ENCODE assay signal across 1 cellular context in the genomic region with DNA sequence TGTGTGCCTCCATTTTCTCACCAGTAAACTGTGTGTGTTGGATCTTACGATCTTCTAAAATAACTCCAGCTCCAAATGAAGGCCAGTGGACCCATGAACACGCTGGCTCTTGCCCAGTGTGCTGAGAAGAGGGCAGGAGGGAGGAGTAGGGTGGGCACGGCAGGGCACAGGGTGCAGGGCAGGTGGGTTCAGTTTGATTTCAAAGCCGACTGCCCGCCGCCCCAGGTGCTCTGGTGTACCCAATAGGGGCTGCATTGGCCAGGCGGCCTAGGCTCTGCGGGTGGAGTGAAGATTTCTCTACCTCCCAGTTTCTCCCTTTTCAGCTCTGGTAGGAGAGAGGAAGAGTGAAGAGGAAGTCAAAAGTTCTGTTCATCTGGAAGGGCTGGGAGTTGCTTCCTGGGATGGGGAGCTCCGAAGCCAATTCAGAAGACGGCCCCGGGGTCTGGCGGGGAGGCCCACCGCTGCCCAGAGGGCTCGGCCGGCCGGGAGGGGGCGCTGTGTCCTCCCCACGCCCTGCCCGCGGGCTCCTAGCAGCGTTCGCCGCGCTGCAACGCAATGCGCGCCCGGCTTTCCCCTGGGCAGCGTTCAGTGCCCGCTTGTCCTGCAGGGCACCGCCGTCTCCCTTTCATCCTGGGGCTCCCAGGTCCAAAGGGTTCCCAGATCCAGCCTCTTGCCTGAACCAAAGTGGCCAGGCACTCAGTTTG.
TF ChIP-seq lines count a peak whose summit lies in the region.

No MANE protein-coding gene starts in this region.

TF ChIP-seq in HepG2, 621 proteins besides CTCF, POLR2A, EP300 and RAD21 (continued from another document and continues in another):
- TF ChIP-seq, protein P1, sequence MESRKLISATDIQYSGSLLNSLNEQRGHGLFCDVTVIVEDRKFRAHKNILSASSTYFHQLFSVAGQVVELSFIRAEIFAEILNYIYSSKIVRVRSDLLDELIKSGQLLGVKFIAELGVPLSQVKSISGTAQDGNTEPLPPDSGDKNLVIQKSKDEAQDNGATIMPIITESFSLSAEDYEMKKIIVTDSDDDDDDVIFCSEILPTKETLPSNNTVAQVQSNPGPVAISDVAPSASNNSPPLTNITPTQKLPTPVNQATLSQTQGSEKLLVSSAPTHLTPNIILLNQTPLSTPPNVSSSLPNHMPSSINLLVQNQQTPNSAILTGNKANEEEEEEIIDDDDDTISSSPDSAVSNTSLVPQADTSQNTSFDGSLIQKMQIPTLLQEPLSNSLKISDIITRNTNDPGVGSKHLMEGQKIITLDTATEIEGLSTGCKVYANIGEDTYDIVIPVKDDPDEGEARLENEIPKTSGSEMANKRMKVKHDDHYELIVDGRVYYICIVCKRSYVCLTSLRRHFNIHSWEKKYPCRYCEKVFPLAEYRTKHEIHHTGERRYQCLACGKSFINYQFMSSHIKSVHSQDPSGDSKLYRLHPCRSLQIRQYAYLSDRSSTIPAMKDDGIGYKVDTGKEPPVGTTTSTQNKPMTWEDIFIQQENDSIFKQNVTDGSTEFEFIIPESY (CRISPR knock-in tag; IDR thresholded peaks at IDR 0.05): peak; percentile 76; the same call in 1 of the 2 replicates
- TF ChIP-seq FOSL1 (CRISPR knock-in tag; IDR thresholded peaks at IDR 0.05; ENCODE audit: borderline replicate concordance) (no peak), ZNF460 (CRISPR knock-in tag; IDR thresholded peaks at IDR 0.05; ENCODE audit: borderline replicate concordance) (no peak), TOE1 (CRISPR knock-in tag; IDR thresholded peaks at IDR 0.05) (no peak), ZFP1 (CRISPR knock-in tag; IDR thresholded peaks at IDR 0.05) (no peak), KLF13 (CRISPR knock-in tag; IDR thresholded peaks at IDR 0.05) (no peak), DNMT1 (CRISPR knock-in tag; IDR thresholded peaks at IDR 0.05) (no peak), ZNF564 (CRISPR knock-in tag; IDR thresholded peaks at IDR 0.05) (0 out of 2 replicates have a peak, but pooled peaks have one; percentile 43), ZNF773 (CRISPR knock-in tag; IDR thresholded peaks at IDR 0.05; ENCODE audit: borderline replicate concordance) (no peak), SP140L (CRISPR knock-in tag; IDR thresholded peaks at IDR 0.05; ENCODE audit: borderline replicate concordance) (no peak), ZNF501 (CRISPR knock-in tag; IDR thresholded peaks at IDR 0.05) (0 out of 2 replicates have a peak, but pooled peaks have one; percentile 8), STAG1 (CRISPR knock-in tag; IDR thresholded peaks at IDR 0.05) (0 out of 2 replicates have a peak, but pooled peaks have one; percentile 5), ZNF329 (CRISPR knock-in tag; IDR thresholded peaks at IDR 0.05; ENCODE audit: low read depth) (no peak), SMARCC2 (IDR thresholded peaks at IDR 0.05) (no peak), HOXA7 (CRISPR knock-in tag; IDR thresholded peaks at IDR 0.05) (no peak), ZNF572 (CRISPR knock-in tag; IDR thresholded peaks at IDR 0.05) (no peak), KLF6 (CRISPR knock-in tag; IDR thresholded peaks at IDR 0.05) (no peak), WIZ (CRISPR knock-in tag; IDR thresholded peaks at IDR 0.05) (no peak), NFE2 (CRISPR knock-in tag; IDR thresholded peaks at IDR 0.05) (no peak), GABPB1 (CRISPR knock-in tag; IDR thresholded peaks at IDR 0.05) (peak; percentile 29; the same call in 1 of the 2 replicates), CCDC6 (CRISPR knock-in tag; IDR thresholded peaks at IDR 0.05) (no peak), ZNF766 (CRISPR knock-in tag; IDR thresholded peaks at IDR 0.05; ENCODE audit: borderline replicate concordance) (no peak), ZSCAN30 (CRISPR knock-in tag; IDR thresholded peaks at IDR 0.05) (no peak), HOXA5 (CRISPR knock-in tag; IDR thresholded peaks at IDR 0.05) (no peak), MIER3 (CRISPR knock-in tag; IDR thresholded peaks at IDR 0.05; ENCODE audit: borderline replicate concordance) (no peak), KAT7 (CRISPR knock-in tag; IDR thresholded peaks at IDR 0.05; ENCODE audit: borderline replicate concordance) (no peak), ADNP (CRISPR knock-in tag; IDR thresholded peaks at IDR 0.05) (no peak), ZSCAN21 (CRISPR knock-in tag; IDR thresholded peaks at IDR 0.05; ENCODE audit: borderline replicate concordance) (no peak), DPF2 (CRISPR knock-in tag; IDR thresholded peaks at IDR 0.05; ENCODE audit: borderline replicate concordance, low read depth) (no peak), ZNF616 (CRISPR knock-in tag; IDR thresholded peaks at IDR 0.05; ENCODE audit: low read depth) (no peak)
- TF ChIP-seq, protein P2, sequence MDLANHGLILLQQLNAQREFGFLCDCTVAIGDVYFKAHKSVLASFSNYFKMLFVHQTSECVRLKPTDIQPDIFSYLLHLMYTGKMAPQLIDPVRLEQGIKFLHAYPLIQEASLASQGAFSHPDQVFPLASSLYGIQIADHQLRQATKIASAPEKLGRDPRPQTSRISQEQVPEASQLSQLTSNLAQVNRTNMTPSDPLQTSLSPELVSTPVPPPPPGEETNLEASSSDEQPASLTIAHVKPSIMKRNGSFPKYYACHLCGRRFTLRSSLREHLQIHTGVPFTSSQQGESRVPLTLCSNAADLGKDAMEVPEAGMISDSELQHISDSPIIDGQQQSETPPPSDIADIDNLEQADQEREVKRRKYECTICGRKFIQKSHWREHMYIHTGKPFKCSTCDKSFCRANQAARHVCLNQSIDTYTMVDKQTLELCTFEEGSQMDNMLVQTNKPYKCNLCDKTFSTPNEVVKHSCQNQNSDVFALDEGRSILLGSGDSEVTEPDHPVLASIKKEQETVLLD (CRISPR knock-in tag; IDR thresholded peaks at IDR 0.05; ENCODE audit: low read depth): no peak
- TF ChIP-seq, protein P3, sequence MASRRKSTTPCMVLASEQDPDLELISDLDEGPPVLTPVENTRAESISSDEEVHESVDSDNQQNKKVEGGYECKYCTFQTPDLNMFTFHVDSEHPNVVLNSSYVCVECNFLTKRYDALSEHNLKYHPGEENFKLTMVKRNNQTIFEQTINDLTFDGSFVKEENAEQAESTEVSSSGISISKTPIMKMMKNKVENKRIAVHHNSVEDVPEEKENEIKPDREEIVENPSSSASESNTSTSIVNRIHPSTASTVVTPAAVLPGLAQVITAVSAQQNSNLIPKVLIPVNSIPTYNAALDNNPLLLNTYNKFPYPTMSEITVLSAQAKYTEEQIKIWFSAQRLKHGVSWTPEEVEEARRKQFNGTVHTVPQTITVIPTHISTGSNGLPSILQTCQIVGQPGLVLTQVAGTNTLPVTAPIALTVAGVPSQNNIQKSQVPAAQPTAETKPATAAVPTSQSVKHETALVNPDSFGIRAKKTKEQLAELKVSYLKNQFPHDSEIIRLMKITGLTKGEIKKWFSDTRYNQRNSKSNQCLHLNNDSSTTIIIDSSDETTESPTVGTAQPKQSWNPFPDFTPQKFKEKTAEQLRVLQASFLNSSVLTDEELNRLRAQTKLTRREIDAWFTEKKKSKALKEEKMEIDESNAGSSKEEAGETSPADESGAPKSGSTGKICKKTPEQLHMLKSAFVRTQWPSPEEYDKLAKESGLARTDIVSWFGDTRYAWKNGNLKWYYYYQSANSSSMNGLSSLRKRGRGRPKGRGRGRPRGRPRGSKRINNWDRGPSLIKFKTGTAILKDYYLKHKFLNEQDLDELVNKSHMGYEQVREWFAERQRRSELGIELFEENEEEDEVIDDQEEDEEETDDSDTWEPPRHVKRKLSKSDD (CRISPR knock-in tag; IDR thresholded peaks at IDR 0.05; ENCODE audit: low read depth): no peak
- TF ChIP-seq, protein P4, sequence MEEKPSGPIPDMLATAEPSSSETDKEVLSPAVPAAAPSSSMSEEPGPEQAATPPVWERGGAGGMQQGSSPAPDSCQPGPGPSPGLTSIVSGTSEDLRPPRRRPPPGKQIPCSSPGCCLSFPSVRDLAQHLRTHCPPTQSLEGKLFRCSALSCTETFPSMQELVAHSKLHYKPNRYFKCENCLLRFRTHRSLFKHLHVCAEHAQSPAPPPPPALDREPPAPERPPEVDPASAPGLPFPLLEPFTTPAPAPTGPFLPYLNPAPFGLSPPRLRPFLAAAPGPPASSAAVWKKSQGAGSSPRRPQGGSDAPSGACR (CRISPR knock-in tag; IDR thresholded peaks at IDR 0.05): no peak
- TF ChIP-seq, protein P5, sequence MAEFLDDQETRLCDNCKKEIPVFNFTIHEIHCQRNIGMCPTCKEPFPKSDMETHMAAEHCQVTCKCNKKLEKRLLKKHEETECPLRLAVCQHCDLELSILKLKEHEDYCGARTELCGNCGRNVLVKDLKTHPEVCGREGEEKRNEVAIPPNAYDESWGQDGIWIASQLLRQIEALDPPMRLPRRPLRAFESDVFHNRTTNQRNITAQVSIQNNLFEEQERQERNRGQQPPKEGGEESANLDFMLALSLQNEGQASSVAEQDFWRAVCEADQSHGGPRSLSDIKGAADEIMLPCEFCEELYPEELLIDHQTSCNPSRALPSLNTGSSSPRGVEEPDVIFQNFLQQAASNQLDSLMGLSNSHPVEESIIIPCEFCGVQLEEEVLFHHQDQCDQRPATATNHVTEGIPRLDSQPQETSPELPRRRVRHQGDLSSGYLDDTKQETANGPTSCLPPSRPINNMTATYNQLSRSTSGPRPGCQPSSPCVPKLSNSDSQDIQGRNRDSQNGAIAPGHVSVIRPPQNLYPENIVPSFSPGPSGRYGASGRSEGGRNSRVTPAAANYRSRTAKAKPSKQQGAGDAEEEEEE (CRISPR knock-in tag; IDR thresholded peaks at IDR 0.05; ENCODE audit: borderline replicate concordance): no peak
- TF ChIP-seq, protein P6, sequence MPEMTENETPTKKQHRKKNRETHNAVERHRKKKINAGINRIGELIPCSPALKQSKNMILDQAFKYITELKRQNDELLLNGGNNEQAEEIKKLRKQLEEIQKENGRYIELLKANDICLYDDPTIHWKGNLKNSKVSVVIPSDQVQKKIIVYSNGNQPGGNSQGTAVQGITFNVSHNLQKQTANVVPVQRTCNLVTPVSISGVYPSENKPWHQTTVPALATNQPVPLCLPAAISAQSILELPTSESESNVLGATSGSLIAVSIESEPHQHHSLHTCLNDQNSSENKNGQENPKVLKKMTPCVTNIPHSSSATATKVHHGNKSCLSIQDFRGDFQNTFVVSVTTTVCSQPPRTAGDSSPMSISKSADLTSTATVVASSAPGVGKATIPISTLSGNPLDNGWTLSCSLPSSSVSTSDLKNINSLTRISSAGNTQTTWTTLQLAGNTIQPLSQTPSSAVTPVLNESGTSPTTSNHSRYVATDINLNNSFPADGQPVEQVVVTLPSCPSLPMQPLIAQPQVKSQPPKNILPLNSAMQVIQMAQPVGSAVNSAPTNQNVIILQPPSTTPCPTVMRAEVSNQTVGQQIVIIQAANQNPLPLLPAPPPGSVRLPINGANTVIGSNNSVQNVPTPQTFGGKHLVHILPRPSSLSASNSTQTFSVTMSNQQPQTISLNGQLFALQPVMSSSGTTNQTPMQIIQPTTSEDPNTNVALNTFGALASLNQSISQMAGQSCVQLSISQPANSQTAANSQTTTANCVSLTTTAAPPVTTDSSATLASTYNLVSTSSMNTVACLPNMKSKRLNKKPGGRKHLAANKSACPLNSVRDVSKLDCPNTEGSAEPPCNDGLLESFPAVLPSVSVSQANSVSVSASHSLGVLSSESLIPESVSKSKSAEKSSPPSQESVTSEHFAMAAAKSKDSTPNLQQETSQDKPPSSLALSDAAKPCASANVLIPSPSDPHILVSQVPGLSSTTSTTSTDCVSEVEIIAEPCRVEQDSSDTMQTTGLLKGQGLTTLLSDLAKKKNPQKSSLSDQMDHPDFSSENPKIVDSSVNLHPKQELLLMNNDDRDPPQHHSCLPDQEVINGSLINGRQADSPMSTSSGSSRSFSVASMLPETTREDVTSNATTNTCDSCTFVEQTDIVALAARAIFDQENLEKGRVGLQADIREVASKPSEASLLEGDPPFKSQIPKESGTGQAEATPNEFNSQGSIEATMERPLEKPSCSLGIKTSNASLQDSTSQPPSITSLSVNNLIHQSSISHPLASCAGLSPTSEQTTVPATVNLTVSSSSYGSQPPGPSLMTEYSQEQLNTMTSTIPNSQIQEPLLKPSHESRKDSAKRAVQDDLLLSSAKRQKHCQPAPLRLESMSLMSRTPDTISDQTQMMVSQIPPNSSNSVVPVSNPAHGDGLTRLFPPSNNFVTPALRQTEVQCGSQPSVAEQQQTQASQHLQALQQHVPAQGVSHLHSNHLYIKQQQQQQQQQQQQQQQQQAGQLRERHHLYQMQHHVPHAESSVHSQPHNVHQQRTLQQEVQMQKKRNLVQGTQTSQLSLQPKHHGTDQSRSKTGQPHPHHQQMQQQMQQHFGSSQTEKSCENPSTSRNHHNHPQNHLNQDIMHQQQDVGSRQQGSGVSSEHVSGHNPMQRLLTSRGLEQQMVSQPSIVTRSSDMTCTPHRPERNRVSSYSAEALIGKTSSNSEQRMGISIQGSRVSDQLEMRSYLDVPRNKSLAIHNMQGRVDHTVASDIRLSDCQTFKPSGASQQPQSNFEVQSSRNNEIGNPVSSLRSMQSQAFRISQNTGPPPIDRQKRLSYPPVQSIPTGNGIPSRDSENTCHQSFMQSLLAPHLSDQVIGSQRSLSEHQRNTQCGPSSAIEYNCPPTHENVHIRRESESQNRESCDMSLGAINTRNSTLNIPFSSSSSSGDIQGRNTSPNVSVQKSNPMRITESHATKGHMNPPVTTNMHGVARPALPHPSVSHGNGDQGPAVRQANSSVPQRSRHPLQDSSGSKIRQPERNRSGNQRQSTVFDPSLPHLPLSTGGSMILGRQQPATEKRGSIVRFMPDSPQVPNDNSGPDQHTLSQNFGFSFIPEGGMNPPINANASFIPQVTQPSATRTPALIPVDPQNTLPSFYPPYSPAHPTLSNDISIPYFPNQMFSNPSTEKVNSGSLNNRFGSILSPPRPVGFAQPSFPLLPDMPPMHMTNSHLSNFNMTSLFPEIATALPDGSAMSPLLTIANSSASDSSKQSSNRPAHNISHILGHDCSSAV (CRISPR knock-in tag; IDR thresholded peaks at IDR 0.05; ENCODE audit: borderline replicate concordance): no peak
- TF ChIP-seq, protein P7, sequence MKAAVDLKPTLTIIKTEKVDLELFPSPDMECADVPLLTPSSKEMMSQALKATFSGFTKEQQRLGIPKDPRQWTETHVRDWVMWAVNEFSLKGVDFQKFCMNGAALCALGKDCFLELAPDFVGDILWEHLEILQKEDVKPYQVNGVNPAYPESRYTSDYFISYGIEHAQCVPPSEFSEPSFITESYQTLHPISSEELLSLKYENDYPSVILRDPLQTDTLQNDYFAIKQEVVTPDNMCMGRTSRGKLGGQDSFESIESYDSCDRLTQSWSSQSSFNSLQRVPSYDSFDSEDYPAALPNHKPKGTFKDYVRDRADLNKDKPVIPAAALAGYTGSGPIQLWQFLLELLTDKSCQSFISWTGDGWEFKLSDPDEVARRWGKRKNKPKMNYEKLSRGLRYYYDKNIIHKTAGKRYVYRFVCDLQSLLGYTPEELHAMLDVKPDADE (CRISPR knock-in tag; IDR thresholded peaks at IDR 0.05): no peak
- TF ChIP-seq, protein P8, sequence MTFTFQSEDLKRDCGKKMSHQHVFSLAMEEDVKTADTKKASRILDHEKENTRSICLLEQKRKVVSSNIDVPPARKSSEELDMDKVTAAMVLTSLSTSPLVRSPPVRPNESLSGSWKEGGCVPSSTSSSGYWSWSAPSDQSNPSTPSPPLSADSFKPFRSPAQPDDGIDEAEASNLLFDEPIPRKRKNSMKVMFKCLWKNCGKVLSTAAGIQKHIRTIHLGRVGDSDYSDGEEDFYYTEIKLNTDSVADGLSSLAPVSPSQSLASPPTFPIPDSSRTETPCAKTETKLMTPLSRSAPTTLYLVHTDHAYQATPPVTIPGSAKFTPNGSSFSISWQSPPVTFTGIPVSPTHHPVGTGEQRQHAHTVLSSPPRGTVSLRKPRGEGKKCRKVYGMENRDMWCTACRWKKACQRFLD (CRISPR knock-in tag; IDR thresholded peaks at IDR 0.05; ENCODE audit: borderline replicate concordance): no peak
- TF ChIP-seq, protein P9, sequence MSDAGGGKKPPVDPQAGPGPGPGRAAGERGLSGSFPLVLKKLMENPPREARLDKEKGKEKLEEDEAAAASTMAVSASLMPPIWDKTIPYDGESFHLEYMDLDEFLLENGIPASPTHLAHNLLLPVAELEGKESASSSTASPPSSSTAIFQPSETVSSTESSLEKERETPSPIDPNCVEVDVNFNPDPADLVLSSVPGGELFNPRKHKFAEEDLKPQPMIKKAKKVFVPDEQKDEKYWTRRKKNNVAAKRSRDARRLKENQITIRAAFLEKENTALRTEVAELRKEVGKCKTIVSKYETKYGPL (CRISPR knock-in tag; IDR thresholded peaks at IDR 0.05): no peak
